Comparison of ENCODE assay signal across 9 cellular contexts in the genomic region with DNA sequence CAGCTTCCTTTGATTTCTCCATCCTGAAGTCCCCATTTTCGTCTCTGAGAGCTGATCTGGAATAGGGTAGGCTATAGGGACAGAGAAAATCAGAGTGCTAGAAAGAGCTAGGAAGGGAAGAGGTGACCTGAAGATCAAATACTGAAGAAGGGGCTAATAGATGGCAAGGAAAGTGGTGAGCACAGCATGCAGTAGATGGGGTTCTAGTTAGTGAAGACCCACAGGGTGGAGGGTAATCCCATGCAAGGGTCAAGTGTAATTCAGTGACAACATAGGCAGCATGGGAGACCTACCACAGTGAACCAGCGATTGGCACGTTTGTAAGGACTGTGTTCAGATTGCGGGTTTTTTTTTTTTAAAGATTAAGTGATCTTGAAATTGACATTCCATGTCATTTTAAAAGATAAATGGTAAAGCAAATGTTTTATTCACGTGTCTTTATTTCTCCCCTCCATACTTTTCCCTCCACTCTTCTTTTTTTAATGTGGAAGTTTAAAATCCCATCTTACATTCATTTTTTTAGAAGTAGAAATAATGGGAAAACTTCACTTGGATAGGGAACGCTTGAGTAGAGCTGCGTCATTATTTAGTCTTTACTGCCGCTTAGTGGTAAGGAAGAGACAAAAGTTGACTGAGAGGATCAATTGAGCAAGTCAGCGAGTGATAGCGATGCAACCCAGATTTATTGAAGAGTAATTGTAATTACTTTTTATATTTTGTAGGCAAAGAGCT. TPM values are rescaled to one million over a fixed set of nuclear protein-coding genes. Genes with fewer than 3 reads are reported as not detected.
DNase-seq lines count a peak whose midpoint lies in the region; ATAC-seq and TF ChIP-seq lines count a peak whose summit lies in the region.
"Had no signal": no experiment of that assay in that cellular context is flagged by ENCODE, and none has a peak within 500 bp of the region (broad histone marks: within the 10 kb centered on the region; RNA-seq: fewer than 3 reads in every experiment).

No MANE protein-coding gene starts in this region.

- TF ChIP-seq CTCF in GM12864 (IDR thresholded peaks at IDR 0.05; ENCODE audit: low read depth, low read length, missing control alignments) (peak; percentile 68), cardiac fibroblast (IDR thresholded peaks at IDR 0.05; ENCODE audit: low read depth, low read length) (peak; percentile 79), type B pancreatic cell (conservative IDR thresholded peaks at IDR 0.05) (peak; percentile 82)

- in situ Hi-C loops in ACHN (cut with HindIII; ENCODE audit: low pct_ligation_motif_present, low pct_unique_long_range_greater_than_20kb, low sequenced_read_pairs) = no loop called here

- no peaks in the 10 kb centered on the region for H3K36me3 Mint-ChIP-seq in type B pancreatic cell

- peak; percentile 78 for ATAC-seq in HG03432 (IDR thresholded peaks at IDR 0.05; ENCODE audit: unreplicated experiment)
- peak; percentile 82 for ATAC-seq in left colon

- H3K4me3 ChIP-seq in GM12864 (ENCODE audit: low read depth, low read length) = no peak overlapping the region
- H3K4me3 ChIP-seq in cardiac fibroblast (replicated peaks in 1 of 2; ENCODE audit: low read depth in 2 of 2, low read length in 2 of 2) = no peak overlapping the region
- H3K4me3 ChIP-seq: HAP-1 had no signal

- DNase-seq in ACHN (peak; percentile 67), GM12864 (ENCODE audit: low read depth) (no peak), NCI-H82 (lab: John Stamatoyannopoulos, UW) (peak; percentile 68), cardiac fibroblast (ENCODE audit: low read depth in 2 of 2) (peak; percentile 83), left colon (no peak), type B pancreatic cell (ENCODE audit: extremely low spot score, unreplicated experiment) (no peak)
- DNase-seq in stimulated activated CD4-positive, alpha-beta T cell treated with anti-CD3 and anti-CD28 coated beads, Interleukin-4, amount 100 ng/mL, for 4 hours = no peak

- H3K27me3 Mint-ChIP-seq in type B pancreatic cell = peaks cover 30% of the 10 kb centered on the region

- intact Hi-C loops in left colon (cut with DNase I, micrococcal nuclease) = loop anchor here in 1 of 2 donors (5.0 to 10.0 kb wide), 2 partner anchors 154 to 547 kb away; no protein-coding TSS in a partner anchor

- no peaks in the 10 kb centered on the region for H3K9me3 Mint-ChIP-seq in type B pancreatic cell

- H3K4me1 Mint-ChIP-seq in type B pancreatic cell (ENCODE audit: unreplicated experiment) = no peaks in the 10 kb centered on the region

- no peak overlapping the region for H3K27ac Mint-ChIP-seq in type B pancreatic cell

- no peak overlapping the region for H3K4me3 Mint-ChIP-seq in type B pancreatic cell

RNA-seq across cellular contexts. Expression of a gene that starts 21.0 kb away (rescaled TPM):
- total RNA-seq in left colon (10 to 100 TPM; 59.9 to 71.4 TPM), type B pancreatic cell (ENCODE audit: low replicate concordance) (45.5 and 53.2 TPM in 2 replicates)

Comparison
In these comparisons a context has a peak if more than half of its experiments do, and no peak if none do; other contexts are left out.
1. DNase-seq: peak in ACHN (single experiment), NCI-H82 (single experiment) and cardiac fibroblast (2 of 2); none in GM12864 (single experiment), left colon (0 of 2), type B pancreatic cell (single experiment) and stimulated activated CD4-positive, alpha-beta T cell treated with anti-CD3 and anti-CD28 coated beads, Interleukin-4, amount 100 ng/mL, for 4 hours (0 of 2).
2. Peak in every context shown above with its lines, with median percentiles within 50 percentile points of each other: CTCF ChIP-seq.